10 cellular contexts compared by ENCODE assay signal in the genomic region with DNA sequence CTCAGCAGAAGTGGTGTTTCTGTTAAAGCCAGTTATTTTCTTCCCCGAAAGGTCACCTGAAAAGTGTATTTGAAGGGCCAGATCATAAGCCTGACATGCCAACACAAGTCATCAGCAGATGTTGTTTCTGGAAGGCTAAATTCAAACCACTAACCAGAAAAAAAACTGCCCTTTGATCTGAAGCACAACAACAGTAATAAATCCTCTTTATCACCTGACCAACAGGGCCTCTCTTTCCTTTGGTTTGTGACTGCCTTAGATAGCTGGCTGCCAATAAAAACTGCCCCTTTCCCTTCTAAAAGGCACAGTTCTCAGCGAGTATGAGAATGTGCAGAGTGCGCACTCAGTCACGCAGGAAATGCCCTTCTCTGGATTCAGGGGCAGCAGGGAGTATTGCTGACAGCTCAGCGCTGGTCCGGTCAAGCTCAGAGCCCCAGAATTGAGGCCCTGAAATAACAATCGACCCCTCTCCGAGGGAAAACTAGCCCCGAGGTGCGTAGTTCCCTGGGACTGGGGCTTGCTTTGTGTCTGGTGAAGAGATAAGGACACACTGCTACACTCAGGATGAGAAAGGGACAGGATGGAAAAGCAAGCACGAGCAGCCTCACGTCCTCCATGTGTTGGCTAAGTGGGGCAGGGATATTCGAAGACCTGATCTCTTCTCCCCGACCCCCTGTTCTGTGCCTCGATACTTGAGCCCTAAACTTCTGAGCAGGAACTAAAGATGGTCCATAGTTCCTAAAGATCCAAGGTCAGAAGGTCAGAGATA.
A peak's percentile ranks its signal among the peaks of the same experiment; 100 is the strongest.
DNase-seq lines count a peak whose midpoint lies in the region; ATAC-seq and TF ChIP-seq lines count a peak whose summit lies in the region.
"Had no signal": no experiment of that assay in that cellular context is flagged by ENCODE, and none has a peak within 500 bp of the region (broad histone marks: within the 10 kb centered on the region; RNA-seq: fewer than 3 reads in every experiment).

No MANE protein-coding gene starts in this region.

- H3K27ac Mint-ChIP-seq in endodermal cell = no peak overlapping the region
- H3K27ac Mint-ChIP-seq in type B pancreatic cell = peak overlapping the region; percentile 52
- H3K27ac Mint-ChIP-seq: activated T-cell treated with anti-CD3 and anti-CD28 coated beads, Interleukin-2, amount 50 U/mL, for 72 hours; memory B cell had no signal

- H3K36me3 ChIP-seq in endodermal cell (ENCODE audit: control insufficient read depth, insufficient read depth, low read length) (no peaks in the 10 kb centered on the region), mesenchymal stem cell (ENCODE audit: control insufficient read depth in 1 of 2, insufficient read depth in 2 of 2, low read depth in 1 of 2, low read length in 2 of 2) (no peaks in the 10 kb centered on the region)

- no peak overlapping the region for H2AK5ac ChIP-seq in mesenchymal stem cell (ENCODE audit: low read length, severe bottlenecking)

- CTCF ChIA-PET in RWPE1 (lab: Yijun Ruan, JAX) = interaction anchor here (0.5 to 1.0 kb wide), 2 partner anchors 12 to 107 kb away, joined by 3 to 4 read pairs; no protein-coding TSS in a partner anchor

- H2AFZ ChIP-seq in mesenchymal stem cell (ENCODE audit: low read depth, low read length) = no peak overlapping the region

- H3K27me3 ChIP-seq in endodermal cell (ENCODE audit: control insufficient read depth, insufficient read depth, low read length, poor library complexity, severe bottlenecking) (no peaks in the 10 kb centered on the region), mesenchymal stem cell (ENCODE audit: control insufficient read depth in 1 of 2, insufficient read depth in 1 of 2, low read length in 2 of 2) (peaks cover 0 to 4% of the 10 kb centered on the region in 2 experiments)

- H3K14ac ChIP-seq in mesenchymal stem cell (ENCODE audit: low read length in 2 of 2) = no peak overlapping the region

- no peak overlapping the region for H3K23ac ChIP-seq in mesenchymal stem cell (ENCODE audit: low read length in 2 of 2)

- WGBS in endodermal cell (ENCODE audit: insufficient coverage in 1 of 2, insufficient read length in 1 of 2), 2 experiments = 88 to 93% methylated on average over 8 to 15 of the region's 15 CpGs
- 56% methylated on average over 15 of the region's 15 CpGs for WGBS in mesenchymal stem cell

- ATAC-seq in GM19452 (IDR thresholded peaks at IDR 0.05; ENCODE audit: unreplicated experiment) (no peak), GM18505 (IDR thresholded peaks at IDR 0.05; ENCODE audit: unreplicated experiment) (no peak)
- ATAC-seq: activated T-cell treated with anti-CD3 and anti-CD28 coated beads, Interleukin-2, amount 50 U/mL, for 72 hours had no signal

- no peak overlapping the region for H3K9ac ChIP-seq in endodermal cell (ENCODE audit: extremely low read depth, low read length, poor library complexity, severe bottlenecking)
- no peak overlapping the region for H3K9ac ChIP-seq in mesenchymal stem cell (ENCODE audit: low read length)

- H3K18ac ChIP-seq in mesenchymal stem cell (ENCODE audit: low read depth in 1 of 2, low read length in 2 of 2) = peak overlapping the region; percentile 73 to 89

- no peak overlapping the region for H3K4me3 Mint-ChIP-seq in endodermal cell
- no peak overlapping the region for H3K4me3 Mint-ChIP-seq in type B pancreatic cell
- H3K4me3 Mint-ChIP-seq: activated T-cell treated with anti-CD3 and anti-CD28 coated beads, Interleukin-2, amount 50 U/mL, for 72 hours; memory B cell had no signal

- H3K4me1 Mint-ChIP-seq in endodermal cell = peaks cover 11% of the 10 kb centered on the region
- peaks cover 26% of the 10 kb centered on the region for H3K4me1 Mint-ChIP-seq in type B pancreatic cell (ENCODE audit: unreplicated experiment)
- H3K4me1 Mint-ChIP-seq: memory B cell had no signal

- H4K91ac ChIP-seq in mesenchymal stem cell (ENCODE audit: low read length) = peak overlapping the region; percentile 60

- H3K4me3 ChIP-seq in endodermal cell (ENCODE audit: low read length) (no peak overlapping the region), mesenchymal stem cell (ENCODE audit: insufficient read depth in 1 of 2, low read depth in 1 of 2, low read length in 2 of 2) (no peak overlapping the region)

- H3K27me3 Mint-ChIP-seq in endodermal cell (ENCODE audit: insufficient read depth) (peaks cover 2% of the 10 kb centered on the region), type B pancreatic cell (no peaks in the 10 kb centered on the region)

- H2BK12ac ChIP-seq in mesenchymal stem cell (ENCODE audit: low read length in 2 of 2) = peak overlapping the region; percentile 59 to 78

- H3K79me1 ChIP-seq in mesenchymal stem cell (replicated peaks; ENCODE audit: low read length, poor library complexity, severe bottlenecking) = no peaks in the 10 kb centered on the region

- no peak overlapping the region for H3K27ac ChIP-seq in endodermal cell (ENCODE audit: low read depth, low read length)
- no peak overlapping the region for H3K27ac ChIP-seq in mesenchymal stem cell (ENCODE audit: low read length, poor library complexity, severe bottlenecking)
- H3K27ac ChIP-seq in RWPE1 = no peak overlapping the region

- peak overlapping the region; percentile 91 for H4K8ac ChIP-seq in mesenchymal stem cell (ENCODE audit: low read length)

- H2BK15ac ChIP-seq in mesenchymal stem cell (ENCODE audit: low read depth, poor library complexity, severe bottlenecking) = no peak overlapping the region

- peak overlapping the region; percentile 21 for H3K4me2 ChIP-seq in mesenchymal stem cell (ENCODE audit: low read length, poor library complexity, severe bottlenecking)

- H3K4me1 ChIP-seq in endodermal cell (ENCODE audit: control insufficient read depth, insufficient read depth, low read length) = peaks cover 8% of the 10 kb centered on the region
- H3K4me1 ChIP-seq in mesenchymal stem cell (ENCODE audit: control insufficient read depth, insufficient read depth, low read depth, low read length) = no peaks in the 10 kb centered on the region

- POLR2A ChIA-PET in RWPE1 (lab: Yijun Ruan, JAX; ENCODE audit: low non-redundant PET) = no interaction called here

- TF ChIP-seq CTCF in endodermal cell (conservative IDR thresholded peaks at IDR 0.05) (peak; percentile 2), type B pancreatic cell (conservative IDR thresholded peaks at IDR 0.05) (no peak), RWPE1 (conservative IDR thresholded peaks at IDR 0.05; ENCODE audit: low read depth) (no peak)

- H3K36me3 Mint-ChIP-seq in endodermal cell (ENCODE audit: low read depth) (no peaks in the 10 kb centered on the region), type B pancreatic cell (no peaks in the 10 kb centered on the region)
- H3K36me3 Mint-ChIP-seq: memory B cell had no signal

- H3K4ac ChIP-seq in mesenchymal stem cell (ENCODE audit: low read depth in 1 of 2, low read length in 2 of 2) = peak overlapping the region; percentile 22 to 76

- DNase-seq in NCI-H2227 treated with DMSO at 0.1 percent for 48 hours (lab: John Stamatoyannopoulos, UW) (peak; percentile 40), endodermal cell (no peak), mesenchymal stem cell (peak; percentile 63), type B pancreatic cell (ENCODE audit: extremely low spot score, unreplicated experiment) (no peak), RWPE1 (ENCODE audit: low spot score) (no peak)
- DNase-seq: activated T-cell treated with anti-CD3 and anti-CD28 coated beads, Interleukin-2, amount 50 U/mL, for 72 hours; stimulated activated CD4-positive, alpha-beta T cell treated with anti-CD3 and anti-CD28 coated beads, Interleukin-12 subunit alpha, Interleukin-12 subunit beta, amount 100 ng/mL, for 4 hours had no signal

- H2BK120ac ChIP-seq in mesenchymal stem cell (ENCODE audit: low read depth, low read length) = peak overlapping the region; percentile 54

- TF ChIP-seq POLR2A in GM18505 (IDR thresholded peaks at IDR 0.05; ENCODE audit: borderline replicate concordance, extremely low read depth, insufficient read depth, insufficient read length) = no peak

- H2BK5ac ChIP-seq in mesenchymal stem cell (ENCODE audit: low read depth, low read length, poor library complexity, severe bottlenecking) = no peak overlapping the region

- H3K9me3 ChIP-seq in endodermal cell (ENCODE audit: control insufficient read depth, low read length) = no peaks in the 10 kb centered on the region
- no peaks in the 10 kb centered on the region for H3K9me3 ChIP-seq in mesenchymal stem cell (ENCODE audit: control insufficient read depth, low read length)

- H3K9me3 Mint-ChIP-seq in endodermal cell = no peaks in the 10 kb centered on the region
- H3K9me3 Mint-ChIP-seq in type B pancreatic cell = no peaks in the 10 kb centered on the region
- H3K9me3 Mint-ChIP-seq: activated T-cell treated with anti-CD3 and anti-CD28 coated beads, Interleukin-2, amount 50 U/mL, for 72 hours; memory B cell had no signal

Comparison
In these comparisons a context has a peak if more than half of its experiments do, and no peak if none do; other contexts are left out.
1. DNase-seq: peak in NCI-H2227 treated with DMSO at 0.1 percent for 48 hours (single experiment) and mesenchymal stem cell (single experiment); none in endodermal cell (single experiment), type B pancreatic cell (single experiment) and RWPE1 (single experiment).